Comparison of ENCODE assay signal across 1 cellular context in genomic region chr2:9423100-9423921, GRCh38.
TF ChIP-seq lines count a peak whose summit lies in the region.

Gene CPSF3, plus strand, starts transcription at chr2:9423654. Its CDS starts 120 bp downstream, at chr2:9423774.
A gene with protein sequence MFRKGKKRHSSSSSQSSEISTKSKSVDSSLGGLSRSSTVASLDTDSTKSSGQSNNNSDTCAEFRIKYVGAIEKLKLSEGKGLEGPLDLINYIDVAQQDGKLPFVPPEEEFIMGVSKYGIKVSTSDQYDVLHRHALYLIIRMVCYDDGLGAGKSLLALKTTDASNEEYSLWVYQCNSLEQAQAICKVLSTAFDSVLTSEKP (minus strand): TSS chr2:9423528. CDS start chr2:9418697, 4,831 bp downstream.

TF ChIP-seq in K562, 482 proteins besides CTCF, POLR2A, EP300 and RAD21 (continued from another document and continues in another):
- TF ChIP-seq ZMIZ1 (IDR thresholded peaks at IDR 0.05; ENCODE audit: low read depth in 2 of 2, low read length in 2 of 2) (no peak), ZNF551 (CRISPR knock-in tag; IDR thresholded peaks at IDR 0.05) (no peak), ATF2 (CRISPR knock-in tag; IDR thresholded peaks at IDR 0.05) (no peak), CREBBP (IDR thresholded peaks at IDR 0.05; ENCODE audit: low read depth, low read length) (no peak), KAT8 (IDR thresholded peaks at IDR 0.05; ENCODE audit: low read depth) (no peak), ARID2 (IDR thresholded peaks at IDR 0.05) (no peak), BCLAF1 (IDR thresholded peaks at IDR 0.05; ENCODE audit: borderline replicate concordance in 1 of 2, control insufficient read depth in 1 of 2, low read depth in 2 of 2, low read length in 1 of 2) (no peak), U2AF1 (optimal IDR thresholded peaks at IDR 0.05; ENCODE audit: low read depth, low read length) (peak; percentile 94), ZNF133 (CRISPR knock-in tag; IDR thresholded peaks at IDR 0.05) (no peak), NUFIP1 (IDR thresholded peaks at IDR 0.05; ENCODE audit: partially characterized antibody) (peak; percentile 81), ZNF695 (CRISPR knock-in tag; IDR thresholded peaks at IDR 0.05) (no peak), NR0B1 (IDR thresholded peaks at IDR 0.05; ENCODE audit: partially characterized antibody) (no peak), ZNF3 (CRISPR knock-in tag; IDR thresholded peaks at IDR 0.05) (no peak), RBM25 (IDR thresholded peaks at IDR 0.05; ENCODE audit: low read depth, low read length, severe bottlenecking) (peak; percentile 74), ZNF354B (CRISPR knock-in tag; IDR thresholded peaks at IDR 0.05) (no peak), SETDB1 (IDR thresholded peaks at IDR 0.05; ENCODE audit: low read length) (no peak), HDAC8 (tag; IDR thresholded peaks at IDR 0.05) (no peak), MYNN (IDR thresholded peaks at IDR 0.05) (no peak), MYNN (CRISPR knock-in tag; IDR thresholded peaks at IDR 0.05) (no peak), RFX1 (IDR thresholded peaks at IDR 0.05) (no peak), HNRNPL (IDR thresholded peaks at IDR 0.05; ENCODE audit: low read depth, low read length) (peak; percentile 81; the same call in 1 of the 2 replicates), BRF1 (IDR thresholded peaks at IDR 0.05; ENCODE audit: borderline replicate concordance, extremely low read depth, insufficient read length) (no peak), SMAD2 (IDR thresholded peaks at IDR 0.05; ENCODE audit: low read depth, low read length) (no peak), REST (CRISPR knock-in tag; IDR thresholded peaks at IDR 0.05; ENCODE audit: low read depth) (0 out of 2 replicates have a peak, but pooled peaks have one; percentile 24), SMC3 (conservative IDR thresholded peaks at IDR 0.05; ENCODE audit: insufficient read depth, low read depth, low read length) (no peak), SPI1 (IDR thresholded peaks at IDR 0.05; ENCODE audit: borderline replicate concordance, low read depth, low read length) (0 out of 2 replicates have a peak, but pooled peaks have one; percentile 27), GATAD2A (IDR thresholded peaks at IDR 0.05) (peak; percentile 95), MYBL2 (IDR thresholded peaks at IDR 0.05; ENCODE audit: low read depth) (no peak), MYBL2 (CRISPR knock-in tag; IDR thresholded peaks at IDR 0.05; ENCODE audit: borderline replicate concordance) (no peak), KLF13 (tag; IDR thresholded peaks at IDR 0.05; ENCODE audit: borderline replicate concordance, low read depth) (peak; percentile 96; the same call in 1 of the 2 replicates), ZNF77 (CRISPR knock-in tag; IDR thresholded peaks at IDR 0.05) (no peak), SNIP1 (IDR thresholded peaks at IDR 0.05; ENCODE audit: low read depth) (no peak), BRCA1 (IDR thresholded peaks at IDR 0.05) (no peak), BRCA1 (CRISPR knock-in tag; IDR thresholded peaks at IDR 0.05) (no peak), TBP (optimal IDR thresholded peaks at IDR 0.05; ENCODE audit: low read depth, low read length) (peak; percentile 45), ETV1 (tag; conservative IDR thresholded peaks at IDR 0.05; ENCODE audit: low read depth) (peak; percentile 38; the same call in 1 of the 2 replicates), SREBF2 (CRISPR knock-in tag; IDR thresholded peaks at IDR 0.05) (no peak), ADNP (tag; IDR thresholded peaks at IDR 0.05) (no peak), ZNF436 (CRISPR knock-in tag; IDR thresholded peaks at IDR 0.05) (no peak)
- TF ChIP-seq, protein P1, sequence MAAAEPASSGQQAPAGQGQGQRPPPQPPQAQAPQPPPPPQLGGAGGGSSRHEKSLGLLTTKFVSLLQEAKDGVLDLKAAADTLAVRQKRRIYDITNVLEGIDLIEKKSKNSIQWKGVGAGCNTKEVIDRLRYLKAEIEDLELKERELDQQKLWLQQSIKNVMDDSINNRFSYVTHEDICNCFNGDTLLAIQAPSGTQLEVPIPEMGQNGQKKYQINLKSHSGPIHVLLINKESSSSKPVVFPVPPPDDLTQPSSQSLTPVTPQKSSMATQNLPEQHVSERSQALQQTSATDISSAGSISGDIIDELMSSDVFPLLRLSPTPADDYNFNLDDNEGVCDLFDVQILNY (CRISPR knock-in tag; IDR thresholded peaks at IDR 0.05): no peak
- TF ChIP-seq, protein P2, sequence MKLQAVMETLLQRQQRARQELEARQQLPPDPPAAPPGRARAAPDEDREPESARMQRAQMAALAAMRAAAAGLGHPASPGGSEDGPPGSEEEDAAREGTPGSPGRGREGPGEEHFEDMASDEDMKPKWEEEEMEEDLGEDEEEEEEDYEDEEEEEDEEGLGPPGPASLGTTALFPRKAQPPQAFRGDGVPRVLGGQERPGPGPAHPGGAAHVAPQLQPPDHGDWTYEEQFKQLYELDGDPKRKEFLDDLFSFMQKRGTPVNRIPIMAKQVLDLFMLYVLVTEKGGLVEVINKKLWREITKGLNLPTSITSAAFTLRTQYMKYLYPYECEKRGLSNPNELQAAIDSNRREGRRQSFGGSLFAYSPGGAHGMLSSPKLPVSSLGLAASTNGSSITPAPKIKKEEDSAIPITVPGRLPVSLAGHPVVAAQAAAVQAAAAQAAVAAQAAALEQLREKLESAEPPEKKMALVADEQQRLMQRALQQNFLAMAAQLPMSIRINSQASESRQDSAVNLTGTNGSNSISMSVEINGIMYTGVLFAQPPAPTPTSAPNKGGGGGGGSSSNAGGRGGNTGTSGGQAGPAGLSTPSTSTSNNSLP (IDR thresholded peaks at IDR 0.05; ENCODE audit: borderline replicate concordance, low read depth, low read length): no peak
- TF ChIP-seq, protein P3, sequence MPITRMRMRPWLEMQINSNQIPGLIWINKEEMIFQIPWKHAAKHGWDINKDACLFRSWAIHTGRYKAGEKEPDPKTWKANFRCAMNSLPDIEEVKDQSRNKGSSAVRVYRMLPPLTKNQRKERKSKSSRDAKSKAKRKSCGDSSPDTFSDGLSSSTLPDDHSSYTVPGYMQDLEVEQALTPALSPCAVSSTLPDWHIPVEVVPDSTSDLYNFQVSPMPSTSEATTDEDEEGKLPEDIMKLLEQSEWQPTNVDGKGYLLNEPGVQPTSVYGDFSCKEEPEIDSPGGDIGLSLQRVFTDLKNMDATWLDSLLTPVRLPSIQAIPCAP (CRISPR knock-in tag; IDR thresholded peaks at IDR 0.05; ENCODE audit: borderline replicate concordance): no peak
- TF ChIP-seq, protein P4, sequence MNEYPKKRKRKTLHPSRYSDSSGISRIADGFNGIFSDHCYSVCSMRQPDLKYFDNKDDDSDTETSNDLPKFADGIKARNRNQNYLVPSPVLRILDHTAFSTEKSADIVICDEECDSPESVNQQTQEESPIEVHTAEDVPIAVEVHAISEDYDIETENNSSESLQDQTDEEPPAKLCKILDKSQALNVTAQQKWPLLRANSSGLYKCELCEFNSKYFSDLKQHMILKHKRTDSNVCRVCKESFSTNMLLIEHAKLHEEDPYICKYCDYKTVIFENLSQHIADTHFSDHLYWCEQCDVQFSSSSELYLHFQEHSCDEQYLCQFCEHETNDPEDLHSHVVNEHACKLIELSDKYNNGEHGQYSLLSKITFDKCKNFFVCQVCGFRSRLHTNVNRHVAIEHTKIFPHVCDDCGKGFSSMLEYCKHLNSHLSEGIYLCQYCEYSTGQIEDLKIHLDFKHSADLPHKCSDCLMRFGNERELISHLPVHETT (CRISPR knock-in tag; conservative IDR thresholded peaks at IDR 0.05 in 1 of 2, IDR thresholded peaks at IDR 0.05 in 1 of 2): no peak; a peak in 1 of 4 replicates
- TF ChIP-seq, protein P5, sequence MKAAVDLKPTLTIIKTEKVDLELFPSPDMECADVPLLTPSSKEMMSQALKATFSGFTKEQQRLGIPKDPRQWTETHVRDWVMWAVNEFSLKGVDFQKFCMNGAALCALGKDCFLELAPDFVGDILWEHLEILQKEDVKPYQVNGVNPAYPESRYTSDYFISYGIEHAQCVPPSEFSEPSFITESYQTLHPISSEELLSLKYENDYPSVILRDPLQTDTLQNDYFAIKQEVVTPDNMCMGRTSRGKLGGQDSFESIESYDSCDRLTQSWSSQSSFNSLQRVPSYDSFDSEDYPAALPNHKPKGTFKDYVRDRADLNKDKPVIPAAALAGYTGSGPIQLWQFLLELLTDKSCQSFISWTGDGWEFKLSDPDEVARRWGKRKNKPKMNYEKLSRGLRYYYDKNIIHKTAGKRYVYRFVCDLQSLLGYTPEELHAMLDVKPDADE (conservative IDR thresholded peaks at IDR 0.05; ENCODE audit: control insufficient read depth, low read depth, low read length): peak; percentile 60; the same call in 1 of the 2 replicates
